In the genomic region with DNA sequence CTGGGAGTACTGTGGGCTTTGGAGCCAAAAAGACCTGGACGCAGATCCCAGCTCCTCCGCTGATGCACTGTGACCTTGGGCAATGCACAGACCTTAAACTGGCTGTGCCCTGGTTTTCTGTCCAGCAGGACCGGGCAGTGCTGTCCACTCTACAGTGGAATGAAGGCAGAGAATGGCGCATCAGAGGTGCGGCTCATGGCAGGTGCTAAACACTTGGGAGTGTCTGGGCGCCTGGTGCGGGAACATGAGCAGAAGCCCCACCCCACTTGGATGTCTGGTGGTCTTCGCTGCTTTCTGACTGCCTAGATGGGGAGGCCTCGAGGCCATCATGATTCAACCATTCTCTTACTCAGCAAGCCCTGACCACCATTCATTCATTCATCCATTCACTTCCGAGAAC, we compare ENCODE assay signal across 16 cellular contexts.
"Had no signal": no experiment of that assay in that cellular context is flagged by ENCODE, and none has a peak within 500 bp of the region (broad histone marks: within the 10 kb centered on the region; RNA-seq: fewer than 3 reads in every experiment).

No MANE protein-coding gene starts in this region.

- H3K4me3 ChIP-seq: ovary, thoracic aorta had no signal

- ATAC-seq: WTC11 had no signal

- H3K27me3 ChIP-seq: brain microvascular endothelial cell, neutrophil, ovary had no signal

- DNase-seq: activated T-cell treated with anti-CD3 and anti-CD28 coated beads, Interleukin-2, amount 50 U/mL, for 1 hour; brain microvascular endothelial cell; central memory CD4-positive, alpha-beta T cell; effector memory CD4-positive, alpha-beta T cell; foreskin melanocyte; mammary epithelial cell; midbrain; natural killer cell; T1000 had no signal

- H3K27ac ChIP-seq: brain microvascular endothelial cell, neutrophil, ovary, thoracic aorta had no signal

- FAIRE-seq: colon, endothelial cell of umbilical vein, keratinocyte had no signal

- H3K36me3 ChIP-seq: brain microvascular endothelial cell, neutrophil, ovary, thoracic aorta had no signal

- H3K9me3 ChIP-seq: neutrophil, ovary, thoracic aorta had no signal
